1 cellular context compared by ENCODE assay signal in the genomic region with DNA sequence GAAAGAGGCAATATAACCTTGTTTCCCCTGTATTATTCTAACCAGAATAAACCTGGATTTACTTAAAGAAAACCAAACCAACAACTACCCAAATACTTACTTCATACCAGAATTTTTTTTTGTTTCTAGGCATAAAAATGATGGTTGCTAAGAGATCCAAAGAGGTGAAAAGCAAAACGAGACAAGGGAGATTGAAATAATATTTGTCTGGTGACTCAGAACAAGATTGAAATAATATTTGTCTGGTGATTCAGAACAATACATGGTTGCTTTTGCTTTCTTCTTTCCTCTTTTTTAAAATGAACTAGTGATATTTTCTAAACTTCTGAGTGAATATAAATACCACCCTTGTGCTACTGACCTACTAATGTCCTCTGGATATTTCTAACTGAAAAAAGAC.
TF ChIP-seq lines count a peak whose summit lies in the region.

No MANE protein-coding gene starts in this region.

TF ChIP-seq in HepG2, 621 proteins besides CTCF, POLR2A, EP300 and RAD21 (continued from another document):
- TF ChIP-seq, protein P1, sequence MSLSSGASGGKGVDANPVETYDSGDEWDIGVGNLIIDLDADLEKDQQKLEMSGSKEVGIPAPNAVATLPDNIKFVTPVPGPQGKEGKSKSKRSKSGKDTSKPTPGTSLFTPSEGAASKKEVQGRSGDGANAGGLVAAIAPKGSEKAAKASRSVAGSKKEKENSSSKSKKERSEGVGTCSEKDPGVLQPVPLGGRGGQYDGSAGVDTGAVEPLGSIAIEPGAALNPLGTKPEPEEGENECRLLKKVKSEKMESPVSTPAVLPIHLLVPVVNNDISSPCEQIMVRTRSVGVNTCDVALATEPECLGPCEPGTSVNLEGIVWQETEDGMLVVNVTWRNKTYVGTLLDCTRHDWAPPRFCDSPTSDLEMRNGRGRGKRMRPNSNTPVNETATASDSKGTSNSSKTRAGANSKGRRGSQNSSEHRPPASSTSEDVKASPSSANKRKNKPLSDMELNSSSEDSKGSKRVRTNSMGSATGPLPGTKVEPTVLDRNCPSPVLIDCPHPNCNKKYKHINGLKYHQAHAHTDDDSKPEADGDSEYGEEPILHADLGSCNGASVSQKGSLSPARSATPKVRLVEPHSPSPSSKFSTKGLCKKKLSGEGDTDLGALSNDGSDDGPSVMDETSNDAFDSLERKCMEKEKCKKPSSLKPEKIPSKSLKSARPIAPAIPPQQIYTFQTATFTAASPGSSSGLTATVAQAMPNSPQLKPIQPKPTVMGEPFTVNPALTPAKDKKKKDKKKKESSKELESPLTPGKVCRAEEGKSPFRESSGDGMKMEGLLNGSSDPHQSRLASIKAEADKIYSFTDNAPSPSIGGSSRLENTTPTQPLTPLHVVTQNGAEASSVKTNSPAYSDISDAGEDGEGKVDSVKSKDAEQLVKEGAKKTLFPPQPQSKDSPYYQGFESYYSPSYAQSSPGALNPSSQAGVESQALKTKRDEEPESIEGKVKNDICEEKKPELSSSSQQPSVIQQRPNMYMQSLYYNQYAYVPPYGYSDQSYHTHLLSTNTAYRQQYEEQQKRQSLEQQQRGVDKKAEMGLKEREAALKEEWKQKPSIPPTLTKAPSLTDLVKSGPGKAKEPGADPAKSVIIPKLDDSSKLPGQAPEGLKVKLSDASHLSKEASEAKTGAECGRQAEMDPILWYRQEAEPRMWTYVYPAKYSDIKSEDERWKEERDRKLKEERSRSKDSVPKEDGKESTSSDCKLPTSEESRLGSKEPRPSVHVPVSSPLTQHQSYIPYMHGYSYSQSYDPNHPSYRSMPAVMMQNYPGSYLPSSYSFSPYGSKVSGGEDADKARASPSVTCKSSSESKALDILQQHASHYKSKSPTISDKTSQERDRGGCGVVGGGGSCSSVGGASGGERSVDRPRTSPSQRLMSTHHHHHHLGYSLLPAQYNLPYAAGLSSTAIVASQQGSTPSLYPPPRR (CRISPR knock-in tag; IDR thresholded peaks at IDR 0.05; ENCODE audit: borderline replicate concordance): no peak
- no peak for TF ChIP-seq RXRB (CRISPR knock-in tag; IDR thresholded peaks at IDR 0.05; ENCODE audit: borderline replicate concordance)
- TF ChIP-seq, protein P2, sequence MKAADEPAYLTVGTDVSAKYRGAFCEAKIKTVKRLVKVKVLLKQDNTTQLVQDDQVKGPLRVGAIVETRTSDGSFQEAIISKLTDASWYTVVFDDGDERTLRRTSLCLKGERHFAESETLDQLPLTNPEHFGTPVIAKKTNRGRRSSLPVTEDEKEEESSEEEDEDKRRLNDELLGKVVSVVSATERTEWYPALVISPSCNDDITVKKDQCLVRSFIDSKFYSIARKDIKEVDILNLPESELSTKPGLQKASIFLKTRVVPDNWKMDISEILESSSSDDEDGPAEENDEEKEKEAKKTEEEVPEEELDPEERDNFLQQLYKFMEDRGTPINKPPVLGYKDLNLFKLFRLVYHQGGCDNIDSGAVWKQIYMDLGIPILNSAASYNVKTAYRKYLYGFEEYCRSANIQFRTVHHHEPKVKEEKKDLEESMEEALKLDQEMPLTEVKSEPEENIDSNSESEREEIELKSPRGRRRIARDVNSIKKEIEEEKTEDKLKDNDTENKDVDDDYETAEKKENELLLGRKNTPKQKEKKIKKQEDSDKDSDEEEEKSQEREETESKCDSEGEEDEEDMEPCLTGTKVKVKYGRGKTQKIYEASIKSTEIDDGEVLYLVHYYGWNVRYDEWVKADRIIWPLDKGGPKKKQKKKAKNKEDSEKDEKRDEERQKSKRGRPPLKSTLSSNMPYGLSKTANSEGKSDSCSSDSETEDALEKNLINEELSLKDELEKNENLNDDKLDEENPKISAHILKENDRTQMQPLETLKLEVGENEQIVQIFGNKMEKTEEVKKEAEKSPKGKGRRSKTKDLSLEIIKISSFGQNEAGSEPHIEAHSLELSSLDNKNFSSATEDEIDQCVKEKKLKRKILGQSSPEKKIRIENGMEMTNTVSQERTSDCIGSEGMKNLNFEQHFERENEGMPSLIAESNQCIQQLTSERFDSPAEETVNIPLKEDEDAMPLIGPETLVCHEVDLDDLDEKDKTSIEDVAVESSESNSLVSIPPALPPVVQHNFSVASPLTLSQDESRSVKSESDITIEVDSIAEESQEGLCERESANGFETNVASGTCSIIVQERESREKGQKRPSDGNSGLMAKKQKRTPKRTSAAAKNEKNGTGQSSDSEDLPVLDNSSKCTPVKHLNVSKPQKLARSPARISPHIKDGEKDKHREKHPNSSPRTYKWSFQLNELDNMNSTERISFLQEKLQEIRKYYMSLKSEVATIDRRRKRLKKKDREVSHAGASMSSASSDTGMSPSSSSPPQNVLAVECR (CRISPR knock-in tag; IDR thresholded peaks at IDR 0.05; ENCODE audit: borderline replicate concordance): no peak
- TF ChIP-seq REXO4 (CRISPR knock-in tag; IDR thresholded peaks at IDR 0.05; ENCODE audit: borderline replicate concordance): no peak
- TF ChIP-seq ZNF503 (CRISPR knock-in tag; IDR thresholded peaks at IDR 0.05): no peak
- no peak for TF ChIP-seq ZNF446 (CRISPR knock-in tag; IDR thresholded peaks at IDR 0.05)
- no peak for TF ChIP-seq KDM4B (CRISPR knock-in tag; IDR thresholded peaks at IDR 0.05)
- no peak for TF ChIP-seq SP5 (CRISPR knock-in tag; IDR thresholded peaks at IDR 0.05; ENCODE audit: borderline replicate concordance, low read depth)
- no peak for TF ChIP-seq SETDB1 (CRISPR knock-in tag; IDR thresholded peaks at IDR 0.05; ENCODE audit: borderline replicate concordance)
- TF ChIP-seq, protein P3, sequence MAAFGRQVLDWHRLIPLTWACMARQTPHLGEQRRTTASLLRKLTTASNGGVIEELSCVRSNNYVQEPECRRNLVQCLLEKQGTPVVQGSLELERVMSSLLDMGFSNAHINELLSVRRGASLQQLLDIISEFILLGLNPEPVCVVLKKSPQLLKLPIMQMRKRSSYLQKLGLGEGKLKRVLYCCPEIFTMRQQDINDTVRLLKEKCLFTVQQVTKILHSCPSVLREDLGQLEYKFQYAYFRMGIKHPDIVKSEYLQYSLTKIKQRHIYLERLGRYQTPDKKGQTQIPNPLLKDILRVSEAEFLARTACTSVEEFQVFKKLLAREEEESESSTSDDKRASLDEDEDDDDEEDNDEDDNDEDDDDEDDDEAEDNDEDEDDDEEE (CRISPR knock-in tag; IDR thresholded peaks at IDR 0.05): no peak
- TF ChIP-seq POLR2AphosphoS2 (IDR thresholded peaks at IDR 0.05; ENCODE audit: low read depth, low read length): no peak
- TF ChIP-seq, protein P4, sequence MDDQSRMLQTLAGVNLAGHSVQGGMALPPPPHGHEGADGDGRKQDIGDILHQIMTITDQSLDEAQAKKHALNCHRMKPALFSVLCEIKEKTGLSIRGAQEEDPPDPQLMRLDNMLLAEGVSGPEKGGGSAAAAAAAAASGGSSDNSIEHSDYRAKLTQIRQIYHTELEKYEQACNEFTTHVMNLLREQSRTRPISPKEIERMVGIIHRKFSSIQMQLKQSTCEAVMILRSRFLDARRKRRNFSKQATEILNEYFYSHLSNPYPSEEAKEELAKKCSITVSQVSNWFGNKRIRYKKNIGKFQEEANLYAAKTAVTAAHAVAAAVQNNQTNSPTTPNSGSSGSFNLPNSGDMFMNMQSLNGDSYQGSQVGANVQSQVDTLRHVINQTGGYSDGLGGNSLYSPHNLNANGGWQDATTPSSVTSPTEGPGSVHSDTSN (CRISPR knock-in tag; IDR thresholded peaks at IDR 0.05; ENCODE audit: borderline replicate concordance): no peak
- TF ChIP-seq SRY (CRISPR knock-in tag; IDR thresholded peaks at IDR 0.05): no peak
- TF ChIP-seq SIX4 (CRISPR knock-in tag; IDR thresholded peaks at IDR 0.05): no peak
- no peak for TF ChIP-seq ETV6 (CRISPR knock-in tag; conservative IDR thresholded peaks at IDR 0.05)
- no peak for TF ChIP-seq NFRKB (IDR thresholded peaks at IDR 0.05)
- no peak for TF ChIP-seq CEBPG (CRISPR knock-in tag; IDR thresholded peaks at IDR 0.05)
- TF ChIP-seq TBL1XR1 (IDR thresholded peaks at IDR 0.05; ENCODE audit: borderline replicate concordance, low read length, partially characterized antibody): no peak
- TF ChIP-seq JDP2 (CRISPR knock-in tag; IDR thresholded peaks at IDR 0.05; ENCODE audit: borderline replicate concordance): no peak
